ENCODE assay signal across 10 cellular contexts in genomic region chr12:26704684-26705475, GRCh38.
A peak's percentile ranks its signal among the peaks of the same experiment; 100 is the strongest.
DNase-seq lines count a peak whose midpoint lies in the region; ATAC-seq, FAIRE-seq and TF ChIP-seq lines count a peak whose summit lies in the region.
"Had no signal": no experiment of that assay in that cellular context is flagged by ENCODE, and none has a peak within 500 bp of the region (broad histone marks: within the 10 kb centered on the region; RNA-seq: fewer than 3 reads in every experiment).

No MANE protein-coding gene starts in this region.

- no peak for DNase-seq in GM19239 (ENCODE audit: insufficient read length, low spot score)
- peak; percentile 7 for DNase-seq in RPMI8226
- peak; percentile 40 for DNase-seq in glomerular visceral epithelial cell (ENCODE audit: extremely low spot score)
- DNase-seq in retinal pigment epithelial cell (ENCODE audit: low read depth), result peak; percentile 52
- no peak for DNase-seq in NCI-H1694 (lab: John Stamatoyannopoulos, UW)
- no peak for DNase-seq in activated T-helper 1 cell treated with anti-CD3 and anti-CD28 coated beads, Interleukin-12 subunit alpha, Interleukin-12 subunit beta, Interleukin-2, Interleukin-4 antibody, amounts not matched to agents 30 ng/mL and 10 ng/mL and 1 ng/mL, durations not matched to agents 14 hours and 24 hours and 36 hours (ENCODE audit: low spot score)
- no peak for DNase-seq in ecto neural progenitor cell (ENCODE audit: low spot score)
- DNase-seq: activated T-cell treated with anti-CD3 and anti-CD28 coated beads for 4 hours, SHP77 treated with DMSO at 0.1 percent for 48 hours had no signal

- H3K27ac Mint-ChIP-seq in activated T-helper 1 cell treated with anti-CD3 and anti-CD28 coated beads, Interleukin-12 subunit alpha, Interleukin-12 subunit beta, Interleukin-2, Interleukin-4 antibody, amounts not matched to agents 30 ng/mL and 10 ng/mL and 1 ng/mL, durations not matched to agents 14 hours and 24 hours and 36 hours, result no peak overlapping the region

- H3K9me3 Mint-ChIP-seq in activated T-helper 1 cell treated with anti-CD3 and anti-CD28 coated beads, Interleukin-12 subunit alpha, Interleukin-12 subunit beta, Interleukin-2, Interleukin-4 antibody, amounts not matched to agents 30 ng/mL and 10 ng/mL and 1 ng/mL, durations not matched to agents 14 hours and 24 hours and 36 hours, result peaks cover 4% of the 10 kb centered on the region

- peaks cover 6% of the 10 kb centered on the region for H3K36me3 Mint-ChIP-seq in activated T-helper 1 cell treated with anti-CD3 and anti-CD28 coated beads, Interleukin-12 subunit alpha, Interleukin-12 subunit beta, Interleukin-2, Interleukin-4 antibody, amounts not matched to agents 30 ng/mL and 10 ng/mL and 1 ng/mL, durations not matched to agents 14 hours and 24 hours and 36 hours (ENCODE audit: low read depth)

- TF ChIP-seq CTCF in retinal pigment epithelial cell (conservative IDR thresholded peaks at IDR 0.05; ENCODE audit: low read depth, low read length), result no peak

- ATAC-seq in HG03442 (IDR thresholded peaks at IDR 0.05; ENCODE audit: unreplicated experiment), result no peak

- no peaks in the 10 kb centered on the region for H3K27me3 Mint-ChIP-seq in activated T-helper 1 cell treated with anti-CD3 and anti-CD28 coated beads, Interleukin-12 subunit alpha, Interleukin-12 subunit beta, Interleukin-2, Interleukin-4 antibody, amounts not matched to agents 30 ng/mL and 10 ng/mL and 1 ng/mL, durations not matched to agents 14 hours and 24 hours and 36 hours (ENCODE audit: insufficient read depth)

- no peak overlapping the region for H3K4me3 ChIP-seq in retinal pigment epithelial cell (ENCODE audit: low read length)

- H3K4me3 Mint-ChIP-seq in activated T-helper 1 cell treated with anti-CD3 and anti-CD28 coated beads, Interleukin-12 subunit alpha, Interleukin-12 subunit beta, Interleukin-2, Interleukin-4 antibody, amounts not matched to agents 30 ng/mL and 10 ng/mL and 1 ng/mL, durations not matched to agents 14 hours and 24 hours and 36 hours, result no peak overlapping the region

- intact Hi-C loops in activated T-helper 1 cell treated with anti-CD3 and anti-CD28 coated beads, Interleukin-12 subunit alpha, Interleukin-12 subunit beta, Interleukin-2, Interleukin-4 antibody, amounts not matched to agents 30 ng/mL and 10 ng/mL and 1 ng/mL, durations not matched to agents 14 hours and 24 hours and 36 hours (cut with micrococcal nuclease), result loop anchor here (5.0 kb wide), 2 partner anchors 127 to 588 kb away; partner anchors contain the start of gene ITPR2

- FAIRE-seq in GM19239 (lab: Jason Lieb, UNC), result peak; percentile 80

- H3K4me1 Mint-ChIP-seq in activated T-helper 1 cell treated with anti-CD3 and anti-CD28 coated beads, Interleukin-12 subunit alpha, Interleukin-12 subunit beta, Interleukin-2, Interleukin-4 antibody, amounts not matched to agents 30 ng/mL and 10 ng/mL and 1 ng/mL, durations not matched to agents 14 hours and 24 hours and 36 hours (ENCODE audit: low read depth), result no peaks in the 10 kb centered on the region

Comparison
In these comparisons a context has a peak if more than half of its experiments do, and no peak if none do; other contexts are left out.
1. DNase-seq: peak in RPMI8226 (single experiment), glomerular visceral epithelial cell (single experiment) and retinal pigment epithelial cell (single experiment); none in GM19239 (single experiment), NCI-H1694 (single experiment), activated T-helper 1 cell treated with anti-CD3 and anti-CD28 coated beads, Interleukin-12 subunit alpha, Interleukin-12 subunit beta, Interleukin-2, Interleukin-4 antibody, amounts not matched to agents 30 ng/mL and 10 ng/mL and 1 ng/mL, durations not matched to agents 14 hours and 24 hours and 36 hours (single experiment) and ecto neural progenitor cell (single experiment).